1 cellular context compared by ENCODE assay signal in the genomic region with DNA sequence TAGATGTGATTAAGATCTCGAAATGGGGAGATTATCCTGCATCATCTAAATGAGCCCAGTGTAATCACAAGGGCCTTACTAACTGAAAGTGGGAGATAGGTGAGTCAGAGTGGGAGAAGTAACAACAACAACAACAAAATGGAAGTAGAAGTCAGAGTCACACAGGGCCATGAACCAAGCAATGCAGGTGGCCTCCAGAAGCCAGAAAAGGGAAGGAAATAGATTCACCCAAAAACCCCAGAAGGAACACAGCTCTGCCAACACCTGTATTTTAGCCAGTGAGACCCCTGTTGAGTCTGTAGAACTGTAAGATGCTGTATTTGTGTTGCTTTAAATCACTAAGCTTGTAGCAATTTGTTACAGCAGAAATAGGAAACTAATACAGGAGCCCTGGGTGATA.
TF ChIP-seq lines count a peak whose summit lies in the region.

No MANE protein-coding gene starts in this region.

TF ChIP-seq in A549, 52 proteins besides CTCF, POLR2A, EP300 and RAD21 (continued from another document):
- TF ChIP-seq, protein P1, sequence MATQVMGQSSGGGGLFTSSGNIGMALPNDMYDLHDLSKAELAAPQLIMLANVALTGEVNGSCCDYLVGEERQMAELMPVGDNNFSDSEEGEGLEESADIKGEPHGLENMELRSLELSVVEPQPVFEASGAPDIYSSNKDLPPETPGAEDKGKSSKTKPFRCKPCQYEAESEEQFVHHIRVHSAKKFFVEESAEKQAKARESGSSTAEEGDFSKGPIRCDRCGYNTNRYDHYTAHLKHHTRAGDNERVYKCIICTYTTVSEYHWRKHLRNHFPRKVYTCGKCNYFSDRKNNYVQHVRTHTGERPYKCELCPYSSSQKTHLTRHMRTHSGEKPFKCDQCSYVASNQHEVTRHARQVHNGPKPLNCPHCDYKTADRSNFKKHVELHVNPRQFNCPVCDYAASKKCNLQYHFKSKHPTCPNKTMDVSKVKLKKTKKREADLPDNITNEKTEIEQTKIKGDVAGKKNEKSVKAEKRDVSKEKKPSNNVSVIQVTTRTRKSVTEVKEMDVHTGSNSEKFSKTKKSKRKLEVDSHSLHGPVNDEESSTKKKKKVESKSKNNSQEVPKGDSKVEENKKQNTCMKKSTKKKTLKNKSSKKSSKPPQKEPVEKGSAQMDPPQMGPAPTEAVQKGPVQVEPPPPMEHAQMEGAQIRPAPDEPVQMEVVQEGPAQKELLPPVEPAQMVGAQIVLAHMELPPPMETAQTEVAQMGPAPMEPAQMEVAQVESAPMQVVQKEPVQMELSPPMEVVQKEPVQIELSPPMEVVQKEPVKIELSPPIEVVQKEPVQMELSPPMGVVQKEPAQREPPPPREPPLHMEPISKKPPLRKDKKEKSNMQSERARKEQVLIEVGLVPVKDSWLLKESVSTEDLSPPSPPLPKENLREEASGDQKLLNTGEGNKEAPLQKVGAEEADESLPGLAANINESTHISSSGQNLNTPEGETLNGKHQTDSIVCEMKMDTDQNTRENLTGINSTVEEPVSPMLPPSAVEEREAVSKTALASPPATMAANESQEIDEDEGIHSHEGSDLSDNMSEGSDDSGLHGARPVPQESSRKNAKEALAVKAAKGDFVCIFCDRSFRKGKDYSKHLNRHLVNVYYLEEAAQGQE (IDR thresholded peaks at IDR 0.05), result no peak
- TF ChIP-seq, protein P2, sequence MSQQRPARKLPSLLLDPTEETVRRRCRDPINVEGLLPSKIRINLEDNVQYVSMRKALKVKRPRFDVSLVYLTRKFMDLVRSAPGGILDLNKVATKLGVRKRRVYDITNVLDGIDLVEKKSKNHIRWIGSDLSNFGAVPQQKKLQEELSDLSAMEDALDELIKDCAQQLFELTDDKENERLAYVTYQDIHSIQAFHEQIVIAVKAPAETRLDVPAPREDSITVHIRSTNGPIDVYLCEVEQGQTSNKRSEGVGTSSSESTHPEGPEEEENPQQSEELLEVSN (IDR thresholded peaks at IDR 0.05; ENCODE audit: borderline replicate concordance, low read depth), result no peak
- TF ChIP-seq MAFK (IDR thresholded peaks at IDR 0.05; ENCODE audit: partially characterized antibody), result no peak
